Comparison of ENCODE assay signal across 33 cellular contexts in the genomic region with DNA sequence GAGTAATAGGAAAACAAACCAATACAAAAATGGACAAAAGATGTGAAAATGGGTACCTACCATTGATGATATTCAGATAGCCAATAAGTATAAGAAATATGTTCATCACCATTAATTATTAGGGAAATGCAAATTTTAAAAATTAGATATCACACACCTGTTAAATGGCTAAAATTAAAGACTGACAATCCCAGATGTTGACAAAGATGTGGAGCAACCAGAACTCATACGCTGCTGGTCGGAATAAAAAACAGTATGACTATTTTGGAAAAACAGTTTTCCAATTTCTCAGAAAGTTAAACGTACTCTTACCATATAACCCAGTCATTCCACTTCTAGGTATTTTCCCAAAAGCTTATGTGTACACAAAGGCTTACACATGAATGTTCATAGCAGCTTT. TPM values are rescaled to one million over a fixed set of nuclear protein-coding genes. Genes with fewer than 3 reads are reported as not detected.
"Had no signal": no experiment of that assay in that cellular context is flagged by ENCODE, and none has a peak within 500 bp of the region (broad histone marks: within the 10 kb centered on the region; RNA-seq: fewer than 3 reads in every experiment).

No MANE protein-coding gene starts in this region.

- H3K36me3 ChIP-seq: neutrophil, ovary, transverse colon had no signal

- H3K27me3 ChIP-seq: neutrophil, ovary, spleen, suprapubic skin, testis, tibial artery, transverse colon, upper lobe of left lung, vagina had no signal

- FAIRE-seq: urothelium cell line had no signal

- H3K9me3 ChIP-seq: neutrophil, ovary, testis, vagina had no signal

- H3K4me2 ChIP-seq: smooth muscle cell had no signal

- H3K9ac ChIP-seq: parathyroid adenoma had no signal

- DNase-seq: naive thymus-derived CD8-positive, alpha-beta T cell; nephron progenitor cell; nucleus accumbens; ovary; posterior cingulate gyrus; psoas muscle; right cardiac atrium; spleen; stimulated activated CD4-positive, alpha-beta T cell treated with anti-CD3 and anti-CD28 coated beads, Interleukin-12 subunit alpha, Interleukin-12 subunit beta, amount 100 ng/mL, for 4 hours; stimulated activated CD4-positive, alpha-beta T cell treated with anti-CD3 and anti-CD28 coated beads, Interleukin-1b, Interleukin-23, amount 100 ng/mL, for 48 hours; stimulated activated CD4-positive, alpha-beta T cell treated with anti-CD3 and anti-CD28 coated beads, Interleukin-4, amount 100 ng/mL, for 1 hour; stimulated activated CD4-positive, alpha-beta T cell treated with anti-CD3 and anti-CD28 coated beads, Interleukin-4, amount 100 ng/mL, for 4 hours; stimulated activated CD8-positive, alpha-beta memory T cell treated with anti-CD3 and anti-CD28 coated beads, Interleukin-4, amount 100 ng/mL, for 48 hours; stimulated activated naive CD4-positive, alpha-beta T cell; stimulated activated naive CD8-positive, alpha-beta T cell treated with anti-CD3 and anti-CD28 coated beads, Interleukin-15, amount 100 ng/mL, for 72 hours; stimulated activated naive CD8-positive, alpha-beta T cell treated with anti-CD3 and anti-CD28 coated beads, Interleukin-15, Interleukin-2, amounts not matched to agents 100 U/mL and 50 U/mL, for 24 hours; substantia nigra; testis; tibial artery; transverse colon; upper lobe of left lung had no signal

- H3K4me3 ChIP-seq: ovary, psoas muscle, skin epidermis, smooth muscle cell, spleen, suprapubic skin, testis, tibial artery, transverse colon, upper lobe of left lung, vagina had no signal

- H2AFZ ChIP-seq: parathyroid adenoma had no signal

- H3K4me1 ChIP-seq: parathyroid adenoma, psoas muscle, spleen, suprapubic skin, testis, tibial artery, transverse colon, upper lobe of left lung, vagina had no signal

- ATAC-seq: naive thymus-derived CD8-positive, alpha-beta T cell; natural killer cell treated with Interleukin-12 subunit alpha and Interleukin-12 subunit beta and Interleukin-15 and Interleukin-18, amount 100 ng/mL, for 72 hours; psoas muscle; right cardiac atrium; sciatic nerve; stimulated activated memory B cell treated with anti-CD40 and anti-IgM and Interleukin-4, amounts not matched to agents 10 μg/mL and 1 μg/mL and 100 μg/mL, for 72 hours; stimulated activated naive CD8-positive, alpha-beta T cell treated with anti-CD3 and anti-CD28 coated beads, Interleukin-15, amount 100 ng/mL, for 72 hours; stimulated activated naive CD8-positive, alpha-beta T cell treated with anti-CD3 and anti-CD28 coated beads, Interleukin-15, Interleukin-2, amounts not matched to agents 100 U/mL and 50 U/mL, for 24 hours had no signal

- H3K27ac ChIP-seq: neutrophil, ovary, parathyroid adenoma, psoas muscle, skin epidermis, spleen, suprapubic skin, testis, tibial artery, transverse colon, upper lobe of left lung, vagina had no signal

RNA-seq across cellular contexts. Expression of gene CCL28, which starts 44.4 kb away (rescaled TPM):
- total RNA-seq: neural crest cell, progenitor cell of endocrine pancreas had no signal
- polyA plus RNA-seq: smooth muscle cell had no signal

RNA-seq across cellular contexts. Expression of gene C5orf34, which starts 58.4 kb away (rescaled TPM):
- total RNA-seq: vagina had no signal
